17 cellular contexts compared by ENCODE assay signal in the genomic region with DNA sequence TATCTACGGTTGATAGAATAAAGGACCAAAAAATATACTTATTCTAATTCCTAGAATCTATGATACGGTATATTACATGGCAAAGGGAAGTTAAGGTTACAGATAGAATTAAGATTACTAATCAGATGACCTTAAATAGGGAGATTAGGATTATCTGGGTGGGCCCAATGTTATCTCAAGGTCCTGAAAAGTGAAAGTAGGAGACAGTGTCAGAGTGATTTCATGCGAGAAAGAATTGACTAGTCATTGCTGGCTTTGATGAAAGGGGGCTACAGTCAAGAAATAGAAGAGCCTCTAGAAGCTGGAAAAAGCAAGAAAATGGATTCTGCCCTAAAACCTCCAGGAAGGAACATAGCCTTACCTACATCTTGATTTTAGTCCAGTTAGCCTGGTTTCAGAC.
A peak's percentile ranks its signal among the peaks of the same experiment; 100 is the strongest.
DNase-seq lines count a peak whose midpoint lies in the region; ATAC-seq lines count a peak whose summit lies in the region.
"Had no signal": no experiment of that assay in that cellular context is flagged by ENCODE, and none has a peak within 500 bp of the region (broad histone marks: within the 10 kb centered on the region; RNA-seq: fewer than 3 reads in every experiment).

No MANE protein-coding gene starts in this region.

- CTCF ChIA-PET in activated CD8-positive, alpha-beta memory T cell treated with anti-CD3 and anti-CD28 coated beads, Interleukin-2, amount 10 ng/mL, durations not matched to agents 7 days and 5 days (lab: Charles Lee), result no interaction called here

- peaks cover 10% of the 10 kb centered on the region for H3K36me3 Mint-ChIP-seq in activated naive CD8-positive, alpha-beta T cell treated with anti-CD3 and anti-CD28 coated beads, Interleukin-2, amount 10 ng/mL, durations not matched to agents 7 days and 5 days
- H3K36me3 Mint-ChIP-seq in activated CD8-positive, alpha-beta memory T cell treated with anti-CD3 and anti-CD28 coated beads, Interleukin-2, amount 10 ng/mL, durations not matched to agents 7 days and 5 days, result peaks cover 24% of the 10 kb centered on the region

- DNase-seq in activated naive CD8-positive, alpha-beta T cell treated with anti-CD3 and anti-CD28 coated beads, Interleukin-2, amount 10 ng/mL, durations not matched to agents 7 days and 5 days, result no peak
- DNase-seq in stimulated activated CD8-positive, alpha-beta memory T cell treated with anti-CD3 and anti-CD28 coated beads, Interleukin-4, amount 100 ng/mL, for 48 hours, result no peak
- no peak for DNase-seq in DMS153 (lab: John Stamatoyannopoulos, UW)
- no peak for DNase-seq in activated CD8-positive, alpha-beta memory T cell treated with anti-CD3 and anti-CD28 coated beads, Interleukin-2, amount 10 ng/mL, durations not matched to agents 7 days and 5 days
- DNase-seq in stimulated activated CD4-positive, alpha-beta T cell treated with anti-CD3 and anti-CD28 coated beads, Interleukin-1b, Interleukin-23, amount 100 ng/mL, for 48 hours, result no peak
- DNase-seq: activated CD4-positive, alpha-beta T cell treated with anti-CD3 and anti-CD28 coated beads, Interleukin-2, amount 50 U/mL, for 1 hour; heart right ventricle; NCI-H2029; NCI-H526 treated with DMSO at 0.1 percent for 48 hours; SHP77; T-helper 9 cell; thyroid gland had no signal

- H3K4me1 Mint-ChIP-seq in activated naive CD8-positive, alpha-beta T cell treated with anti-CD3 and anti-CD28 coated beads, Interleukin-2, amount 10 ng/mL, durations not matched to agents 7 days and 5 days, result peaks cover 5% of the 10 kb centered on the region
- peaks cover 28% of the 10 kb centered on the region for H3K4me1 Mint-ChIP-seq in activated CD8-positive, alpha-beta memory T cell treated with anti-CD3 and anti-CD28 coated beads, Interleukin-2, amount 10 ng/mL, durations not matched to agents 7 days and 5 days

- H3K27ac Mint-ChIP-seq in activated naive CD8-positive, alpha-beta T cell treated with anti-CD3 and anti-CD28 coated beads, Interleukin-2, amount 10 ng/mL, durations not matched to agents 7 days and 5 days, result peak overlapping the region; percentile 42
- no peak overlapping the region for H3K27ac Mint-ChIP-seq in activated CD8-positive, alpha-beta memory T cell treated with anti-CD3 and anti-CD28 coated beads, Interleukin-2, amount 10 ng/mL, durations not matched to agents 7 days and 5 days
- H3K27ac Mint-ChIP-seq: activated T-helper 2 cell treated with anti-CD3 and anti-CD28 coated beads, Interferon-gamma antibody, Interleukin-2, Interleukin-4, amounts not matched to agents 10 μg/mL and 5 μg/mL and 100 μg/mL, durations not matched to agents 14 hours and 24 hours and 36 hours; dendritic cell treated with granulocyte-macrophage colony-stimulating factor and Interleukin-4, amounts not matched to agents 40 ng/mL and 50 ng/mL, for 4 days had no signal

- ATAC-seq in GM18502 (IDR thresholded peaks at IDR 0.05; ENCODE audit: poor library complexity, unreplicated experiment), result peak; percentile 33
- peak; percentile 32 for ATAC-seq in GM21526 (IDR thresholded peaks at IDR 0.05; ENCODE audit: low FRiP score, unreplicated experiment)
- ATAC-seq in HG03175 (IDR thresholded peaks at IDR 0.05; ENCODE audit: unreplicated experiment), result peak; percentile 20
- ATAC-seq in activated naive CD8-positive, alpha-beta T cell treated with anti-CD3 and anti-CD28 coated beads, Interleukin-2, amount 10 ng/mL, durations not matched to agents 7 days and 5 days (ENCODE audit: low read depth), result no peak
- no peak for ATAC-seq in activated CD8-positive, alpha-beta memory T cell treated with anti-CD3 and anti-CD28 coated beads, Interleukin-2, amount 10 ng/mL, durations not matched to agents 7 days and 5 days
- ATAC-seq: heart right ventricle had no signal

- H3K9me3 Mint-ChIP-seq in activated naive CD8-positive, alpha-beta T cell treated with anti-CD3 and anti-CD28 coated beads, Interleukin-2, amount 10 ng/mL, durations not matched to agents 7 days and 5 days, result peaks cover 5% of the 10 kb centered on the region
- H3K9me3 Mint-ChIP-seq in activated CD8-positive, alpha-beta memory T cell treated with anti-CD3 and anti-CD28 coated beads, Interleukin-2, amount 10 ng/mL, durations not matched to agents 7 days and 5 days (ENCODE audit: low read depth), result peaks cover 2% of the 10 kb centered on the region
- H3K9me3 Mint-ChIP-seq: activated T-helper 2 cell treated with anti-CD3 and anti-CD28 coated beads, Interferon-gamma antibody, Interleukin-2, Interleukin-4, amounts not matched to agents 10 μg/mL and 5 μg/mL and 100 μg/mL, durations not matched to agents 14 hours and 24 hours and 36 hours; dendritic cell treated with granulocyte-macrophage colony-stimulating factor and Interleukin-4, amounts not matched to agents 40 ng/mL and 50 ng/mL, for 4 days had no signal

- H3K4me3 Mint-ChIP-seq in activated naive CD8-positive, alpha-beta T cell treated with anti-CD3 and anti-CD28 coated beads, Interleukin-2, amount 10 ng/mL, durations not matched to agents 7 days and 5 days, result no peak overlapping the region
- H3K4me3 Mint-ChIP-seq in activated CD8-positive, alpha-beta memory T cell treated with anti-CD3 and anti-CD28 coated beads, Interleukin-2, amount 10 ng/mL, durations not matched to agents 7 days and 5 days, result no peak overlapping the region
- H3K4me3 Mint-ChIP-seq: dendritic cell treated with granulocyte-macrophage colony-stimulating factor and Interleukin-4, amounts not matched to agents 40 ng/mL and 50 ng/mL, for 4 days had no signal

- no peaks in the 10 kb centered on the region for H3K27me3 Mint-ChIP-seq in activated naive CD8-positive, alpha-beta T cell treated with anti-CD3 and anti-CD28 coated beads, Interleukin-2, amount 10 ng/mL, durations not matched to agents 7 days and 5 days
- H3K27me3 Mint-ChIP-seq in activated CD8-positive, alpha-beta memory T cell treated with anti-CD3 and anti-CD28 coated beads, Interleukin-2, amount 10 ng/mL, durations not matched to agents 7 days and 5 days, result no peaks in the 10 kb centered on the region
- H3K27me3 Mint-ChIP-seq: dendritic cell treated with granulocyte-macrophage colony-stimulating factor and Interleukin-4, amounts not matched to agents 40 ng/mL and 50 ng/mL, for 4 days had no signal

- POLR2A ChIA-PET in activated naive CD8-positive, alpha-beta T cell treated with anti-CD3 and anti-CD28 coated beads, Interleukin-2, amount 10 ng/mL, durations not matched to agents 7 days and 5 days (lab: Charles Lee), result interaction anchor here (0.5 kb wide), 1 partner anchor 985 kb away, joined by 4 read pairs; no protein-coding TSS in a partner anchor

Comparison
In these comparisons a context has a peak if more than half of its experiments do, and no peak if none do; other contexts are left out.
1. ATAC-seq: peak in GM18502 (single experiment), GM21526 (single experiment) and HG03175 (single experiment); none in activated naive CD8-positive, alpha-beta T cell treated with anti-CD3 and anti-CD28 coated beads, Interleukin-2, amount 10 ng/mL, durations not matched to agents 7 days and 5 days (single experiment) and activated CD8-positive, alpha-beta memory T cell treated with anti-CD3 and anti-CD28 coated beads, Interleukin-2, amount 10 ng/mL, durations not matched to agents 7 days and 5 days (single experiment).